ENCODE assay signal across 20 cellular contexts in the genomic region with DNA sequence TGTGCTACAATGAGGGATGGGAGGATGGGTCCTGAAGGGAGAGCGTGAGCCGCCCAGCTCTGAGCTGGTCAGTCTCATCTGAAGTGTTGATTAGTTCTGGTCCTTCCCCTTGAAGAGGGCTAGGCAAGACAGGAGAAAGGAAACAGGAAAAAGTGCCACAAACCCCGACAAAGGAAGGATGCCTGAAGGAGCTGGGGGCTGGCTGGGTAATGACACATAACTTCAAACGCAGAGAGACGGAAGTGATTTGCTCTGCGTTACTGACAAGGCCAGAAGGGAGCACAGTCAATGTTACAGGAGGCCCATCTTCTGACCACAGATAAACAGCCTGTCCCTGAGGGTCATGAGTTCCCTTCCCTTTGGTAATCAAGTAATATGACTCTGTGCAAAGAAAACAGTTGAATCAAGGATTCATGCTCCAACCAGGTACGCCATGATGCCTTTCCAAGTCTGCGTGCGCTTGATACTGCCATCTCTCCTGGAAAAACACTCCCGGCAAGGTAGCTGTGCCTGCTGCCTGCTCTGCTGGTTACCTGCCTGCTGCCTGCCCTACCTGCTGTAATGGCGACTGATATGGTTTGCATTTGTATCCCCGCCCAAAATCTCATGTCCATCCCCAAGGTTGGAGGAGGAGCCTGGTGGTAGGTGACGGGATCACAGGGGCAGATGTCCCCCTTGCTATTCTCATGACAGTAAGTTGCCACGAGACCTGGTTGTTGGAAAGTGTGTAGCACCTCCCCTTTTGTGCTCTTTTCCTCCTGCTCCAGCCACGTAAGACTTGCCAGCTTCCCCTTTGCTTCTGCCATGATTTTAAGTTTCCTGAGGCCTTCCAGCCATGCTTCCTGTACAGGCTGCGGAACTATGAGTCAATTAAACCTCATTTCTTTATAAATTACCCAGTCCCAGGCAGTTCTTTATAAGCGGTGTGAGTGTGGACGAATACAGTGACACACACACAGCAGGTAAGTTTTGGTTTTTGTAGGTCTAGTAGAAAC. TPM values are rescaled to one million over a fixed set of nuclear protein-coding genes. Genes with fewer than 3 reads are reported as not detected.
A peak's percentile ranks its signal among the peaks of the same experiment; 100 is the strongest.
DNase-seq lines count a peak whose midpoint lies in the region; ATAC-seq, FAIRE-seq and TF ChIP-seq lines count a peak whose summit lies in the region.
"Had no signal": no experiment of that assay in that cellular context is flagged by ENCODE, and none has a peak within 500 bp of the region (broad histone marks: within the 10 kb centered on the region; RNA-seq: fewer than 3 reads in every experiment).

No MANE protein-coding gene starts in this region.

- no peak for TF ChIP-seq CTCF in CD8-positive, alpha-beta T cell (IDR thresholded peaks at IDR 0.05)
- no peak for TF ChIP-seq CTCF in D721Med (IDR thresholded peaks at IDR 0.05; ENCODE audit: insufficient read depth, missing control alignments)

- POLR2A ChIA-PET in CD8-positive, alpha-beta T cell (lab: Charles Lee): no interaction called here

- no peak for DNase-seq in CD8-positive, alpha-beta T cell
- DNase-seq in NAMALWA (ENCODE audit: low spot score): peak; percentile 9
- peak; percentile 79 for DNase-seq in dermis blood vessel endothelial cell
- DNase-seq in natural killer cell treated with Interleukin-12 subunit alpha and Interleukin-12 subunit beta and Interleukin-15 and Interleukin-18, amount 100 ng/mL, for 72 hours (ENCODE audit: low spot score): no peak
- DNase-seq in D721Med (ENCODE audit: insufficient read length, low spot score): no peak
- DNase-seq in activated CD4-positive, alpha-beta T cell treated with anti-CD3 and anti-CD28 coated beads for 48 hours: no peak
- DNase-seq: activated CD4-positive, CD25-positive, alpha-beta regulatory T cell; activated effector memory CD4-positive, alpha-beta T cell treated with Interleukin-2 at 50 U/mL for 16 hours; anterior cingulate cortex; KG1; kidney; NCI-H1092; NCI-H2029 treated with DMSO at 0.1 percent for 48 hours; transverse colon had no signal

- H3K27ac Mint-ChIP-seq in CD8-positive, alpha-beta T cell: peak overlapping the region; percentile 55
- no peak overlapping the region for H3K27ac Mint-ChIP-seq in natural killer cell treated with Interleukin-12 subunit alpha and Interleukin-12 subunit beta and Interleukin-15 and Interleukin-18, amount 100 ng/mL, for 72 hours
- H3K27ac Mint-ChIP-seq: mesothelial cell of epicardium; T-helper 1 cell treated with Interleukin-12 subunit alpha and Interleukin-12 subunit beta and Interleukin-4 antibody, amounts not matched to agents 30 μg/mL and 1 μg/mL, for 36 hours had no signal

- no peak for FAIRE-seq in D721Med (lab: Jason Lieb, UNC)
- FAIRE-seq: GM19239, kidney had no signal

- no peaks in the 10 kb centered on the region for H3K36me3 Mint-ChIP-seq in CD8-positive, alpha-beta T cell
- no peaks in the 10 kb centered on the region for H3K36me3 Mint-ChIP-seq in natural killer cell treated with Interleukin-12 subunit alpha and Interleukin-12 subunit beta and Interleukin-15 and Interleukin-18, amount 100 ng/mL, for 72 hours
- H3K36me3 Mint-ChIP-seq: mesothelial cell of epicardium had no signal

- peak; percentile 38 for ATAC-seq in CD8-positive, alpha-beta T cell
- ATAC-seq in natural killer cell treated with Interleukin-12 subunit alpha and Interleukin-12 subunit beta and Interleukin-15 and Interleukin-18, amount 100 ng/mL, for 72 hours: peak; percentile 32 to 53
- no peak for ATAC-seq in GM18870 (IDR thresholded peaks at IDR 0.05; ENCODE audit: unreplicated experiment)
- ATAC-seq: HCT116 had no signal

- H3K27me3 Mint-ChIP-seq in CD8-positive, alpha-beta T cell (ENCODE audit: low read depth): no peaks in the 10 kb centered on the region
- H3K27me3 Mint-ChIP-seq in natural killer cell treated with Interleukin-12 subunit alpha and Interleukin-12 subunit beta and Interleukin-15 and Interleukin-18, amount 100 ng/mL, for 72 hours: peaks cover 0 to 4% of the 10 kb centered on the region in 2 donors

- no peak overlapping the region for H3K4me3 Mint-ChIP-seq in CD8-positive, alpha-beta T cell
- H3K4me3 Mint-ChIP-seq in natural killer cell treated with Interleukin-12 subunit alpha and Interleukin-12 subunit beta and Interleukin-15 and Interleukin-18, amount 100 ng/mL, for 72 hours: no peak overlapping the region
- H3K4me3 Mint-ChIP-seq: mesothelial cell of epicardium; T-helper 1 cell treated with Interleukin-12 subunit alpha and Interleukin-12 subunit beta and Interleukin-4 antibody, amounts not matched to agents 30 μg/mL and 1 μg/mL, for 36 hours had no signal

- H3K4me1 Mint-ChIP-seq in CD8-positive, alpha-beta T cell (ENCODE audit: low read depth): peaks cover 15% of the 10 kb centered on the region
- peaks cover 0 to 2% of the 10 kb centered on the region in 2 donors for H3K4me1 Mint-ChIP-seq in natural killer cell treated with Interleukin-12 subunit alpha and Interleukin-12 subunit beta and Interleukin-15 and Interleukin-18, amount 100 ng/mL, for 72 hours (ENCODE audit: low read depth in 2 of 2)

- no peak overlapping the region for H3K27ac ChIP-seq in CD8-positive, alpha-beta T cell (ENCODE audit: low read depth, low read length)
- H3K27ac ChIP-seq: hepatocyte, transverse colon had no signal

- intact Hi-C loops in CD8-positive, alpha-beta T cell (cut with DNase I, micrococcal nuclease): loop anchor here in 1 of 2 experiments (5.0 kb wide), 1 partner anchor 37 kb away; no protein-coding TSS in a partner anchor

- H3K27me3 ChIP-seq in CD8-positive, alpha-beta T cell (ENCODE audit: insufficient read depth, low read length): no peaks in the 10 kb centered on the region
- H3K27me3 ChIP-seq: hepatocyte, transverse colon had no signal

- H3K9me3 ChIP-seq in CD8-positive, alpha-beta T cell (ENCODE audit: low read length): no peaks in the 10 kb centered on the region
- H3K9me3 ChIP-seq: transverse colon had no signal

- H3K36me3 ChIP-seq in CD8-positive, alpha-beta T cell (ENCODE audit: insufficient read depth, low read length): no peaks in the 10 kb centered on the region
- H3K36me3 ChIP-seq: transverse colon had no signal

- H3K9me3 Mint-ChIP-seq in CD8-positive, alpha-beta T cell: no peaks in the 10 kb centered on the region
- no peaks in the 10 kb centered on the region for H3K9me3 Mint-ChIP-seq in natural killer cell treated with Interleukin-12 subunit alpha and Interleukin-12 subunit beta and Interleukin-15 and Interleukin-18, amount 100 ng/mL, for 72 hours
- H3K9me3 Mint-ChIP-seq: mesothelial cell of epicardium; T-helper 1 cell treated with Interleukin-12 subunit alpha and Interleukin-12 subunit beta and Interleukin-4 antibody, amounts not matched to agents 30 μg/mL and 1 μg/mL, for 36 hours had no signal

- H3K4me1 ChIP-seq in CD8-positive, alpha-beta T cell (ENCODE audit: insufficient read depth, low read length): peaks cover 9% of the 10 kb centered on the region

- no peak overlapping the region for H3K4me3 ChIP-seq in CD8-positive, alpha-beta T cell (ENCODE audit: low read depth, low read length)
- H3K4me3 ChIP-seq: hepatocyte, transverse colon had no signal

- CTCF ChIA-PET in CD8-positive, alpha-beta T cell (lab: Charles Lee): interaction anchor here (0.5 kb wide), 1 partner anchor 154 kb away, joined by 3 read pairs; no protein-coding TSS in a partner anchor

RNA-seq across cellular contexts. Expression of a gene that starts 57.9 kb away (rescaled TPM):
- total RNA-seq in CD8-positive, alpha-beta T cell: 1 to 10 TPM; 2.6 to 2.9 TPM
- 223 and 285 TPM in 2 replicates for total RNA-seq in dermis blood vessel endothelial cell
- 1 to 10 TPM in 1 of 2 donors, under 1 TPM in 1; 0.48 to 2.5 TPM for total RNA-seq in natural killer cell treated with Interleukin-12 subunit alpha and Interleukin-12 subunit beta and Interleukin-15 and Interleukin-18, amount 100 ng/mL, for 72 hours

Comparison
In these comparisons a context has a peak if more than half of its experiments do, and no peak if none do; other contexts are left out.
1. DNase-seq: peak in NAMALWA (single experiment) and dermis blood vessel endothelial cell (single experiment); none in CD8-positive, alpha-beta T cell (0 of 7), natural killer cell treated with Interleukin-12 subunit alpha and Interleukin-12 subunit beta and Interleukin-15 and Interleukin-18, amount 100 ng/mL, for 72 hours (single experiment), D721Med (single experiment) and activated CD4-positive, alpha-beta T cell treated with anti-CD3 and anti-CD28 coated beads for 48 hours (single experiment).
2. RNA of a gene that starts 57.9 kb away (total RNA-seq): 223 to 285 TPM in dermis blood vessel endothelial cell; 2.6 to 2.9 TPM in CD8-positive, alpha-beta T cell and 0.48 to 2.5 TPM in natural killer cell treated with Interleukin-12 subunit alpha and Interleukin-12 subunit beta and Interleukin-15 and Interleukin-18, amount 100 ng/mL, for 72 hours; every median in the first group is over 10 times any median in the second.